In the genomic region with DNA sequence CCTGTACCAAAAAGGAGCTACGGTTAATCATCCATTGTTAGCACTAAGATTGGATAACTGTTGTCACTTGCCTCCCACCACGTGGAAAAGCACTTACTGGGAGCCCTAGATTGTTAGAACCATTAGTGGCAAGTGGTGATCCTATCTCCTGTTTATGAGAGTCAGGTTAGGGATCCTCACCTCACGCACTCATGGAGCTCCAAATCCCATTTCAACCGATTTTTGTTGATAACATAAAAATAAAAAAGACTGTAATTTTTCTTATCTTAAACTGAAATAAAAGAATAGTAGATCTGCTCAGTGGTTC, we compare ENCODE assay signal across 9 cellular contexts.
A peak's percentile ranks its signal among the peaks of the same experiment; 100 is the strongest.
DNase-seq lines count a peak whose midpoint lies in the region; ATAC-seq, FAIRE-seq and TF ChIP-seq lines count a peak whose summit lies in the region.
"Had no signal": no experiment of that assay in that cellular context is flagged by ENCODE, and none has a peak within 500 bp of the region (broad histone marks: within the 10 kb centered on the region; RNA-seq: fewer than 3 reads in every experiment).

No MANE protein-coding gene starts in this region.

- DNase-seq in EH (ENCODE audit: low read depth), result peak; percentile 8
- DNase-seq in epithelial cell of esophagus (ENCODE audit: low read depth), result peak; percentile 40
- no peak for DNase-seq in D721Med (ENCODE audit: insufficient read length, low spot score)
- no peak for DNase-seq in activated CD4-positive, alpha-beta T cell treated with anti-CD3 and anti-CD28 coated beads for 1 hour
- DNase-seq in GM13977 (ENCODE audit: low spot score), result no peak

- peaks cover 34% of the 10 kb centered on the region for H3K36me3 ChIP-seq in OCI-LY1 (ENCODE audit: insufficient read depth, low read length)
- H3K36me3 ChIP-seq in parathyroid adenoma (ENCODE audit: control insufficient read depth, insufficient read depth, low read length), result no peaks in the 10 kb centered on the region

- FAIRE-seq in D721Med (lab: Jason Lieb, UNC), result no peak
- FAIRE-seq: islet of Langerhans had no signal

- no peaks in the 10 kb centered on the region for H3F3A ChIP-seq in OCI-LY1 (ENCODE audit: insufficient read depth, low read length)

- H3K9me3 ChIP-seq in OCI-LY1 (ENCODE audit: low read length) (no peaks in the 10 kb centered on the region), parathyroid adenoma (ENCODE audit: control insufficient read depth, low read length) (no peaks in the 10 kb centered on the region)

- H3K4me2 ChIP-seq in OCI-LY1 (ENCODE audit: low read length) (peak overlapping the region; percentile 82), parathyroid adenoma (ENCODE audit: low read length) (peak overlapping the region; percentile 82)

- TF ChIP-seq CTCF in OCI-LY1 (IDR thresholded peaks at IDR 0.05; ENCODE audit: low read length) (no peak), epithelial cell of esophagus (IDR thresholded peaks at IDR 0.05; ENCODE audit: insufficient read depth, low read depth, low read length, missing control alignments) (no peak), parathyroid adenoma (IDR thresholded peaks at IDR 0.05) (no peak), D721Med (IDR thresholded peaks at IDR 0.05; ENCODE audit: insufficient read depth, missing control alignments) (no peak), GM13977 (IDR thresholded peaks at IDR 0.05; ENCODE audit: extremely low read depth, insufficient read depth, missing control alignments) (no peak)

- H3K9me2 ChIP-seq in OCI-LY1 (ENCODE audit: low read depth, low read length), result no peaks in the 10 kb centered on the region

- no peak for ATAC-seq in HG03025 (IDR thresholded peaks at IDR 0.05; ENCODE audit: low FRiP score, unreplicated experiment)

- H3K9ac ChIP-seq in OCI-LY1 (ENCODE audit: low read length) (peak overlapping the region; percentile 99), parathyroid adenoma (no peak overlapping the region)

- in situ Hi-C loops in GM13977 (cut with MboI; ENCODE audit: low pct_unique_long_range_greater_than_20kb, low sequenced_read_pairs, unreplicated experiment), result no loop called here

- no peaks in the 10 kb centered on the region for H3K27me3 ChIP-seq in OCI-LY1 (ENCODE audit: insufficient read depth, low read length)
- H3K27me3 ChIP-seq in parathyroid adenoma (ENCODE audit: control insufficient read depth, insufficient read depth, low read length), result no peaks in the 10 kb centered on the region

- peak overlapping the region; percentile 99 for H3K4me3 ChIP-seq in OCI-LY1 (ENCODE audit: low read depth, low read length, poor library complexity, severe bottlenecking)
- H3K4me3 ChIP-seq in epithelial cell of esophagus (ENCODE audit: low read length), result peak overlapping the region; percentile 61
- peak overlapping the region; percentile 93 for H3K4me3 ChIP-seq in parathyroid adenoma (ENCODE audit: low read depth, low read length)

- H3K27ac ChIP-seq in OCI-LY1 (ENCODE audit: low read depth, low read length, poor library complexity, severe bottlenecking) (peak overlapping the region; percentile 64), parathyroid adenoma (no peak overlapping the region)

- H3K79me2 ChIP-seq in OCI-LY1 (ENCODE audit: insufficient read depth, low read length) (peaks cover 45% of the 10 kb centered on the region), parathyroid adenoma (peaks cover 16% of the 10 kb centered on the region)

- peaks cover 37% of the 10 kb centered on the region for H3K4me1 ChIP-seq in OCI-LY1 (ENCODE audit: insufficient read depth, low read length, severe bottlenecking)
- no peaks in the 10 kb centered on the region for H3K4me1 ChIP-seq in parathyroid adenoma

- H2AFZ ChIP-seq in OCI-LY1 (ENCODE audit: low read length), result no peak overlapping the region
- no peak overlapping the region for H2AFZ ChIP-seq in parathyroid adenoma

- no peaks in the 10 kb centered on the region for H4K20me1 ChIP-seq in OCI-LY1 (ENCODE audit: insufficient read depth, low read length)

Comparison
In these comparisons a context has a peak if more than half of its experiments do, and no peak if none do; other contexts are left out.
1. DNase-seq: peak in EH (single experiment) and epithelial cell of esophagus (single experiment); none in D721Med (single experiment), activated CD4-positive, alpha-beta T cell treated with anti-CD3 and anti-CD28 coated beads for 1 hour (single experiment) and GM13977 (single experiment).
2. Peak in every context shown above with its lines, with median percentiles within 50 percentile points of each other: H3K4me3 ChIP-seq.